8 cellular contexts compared by ENCODE assay signal in the genomic region with DNA sequence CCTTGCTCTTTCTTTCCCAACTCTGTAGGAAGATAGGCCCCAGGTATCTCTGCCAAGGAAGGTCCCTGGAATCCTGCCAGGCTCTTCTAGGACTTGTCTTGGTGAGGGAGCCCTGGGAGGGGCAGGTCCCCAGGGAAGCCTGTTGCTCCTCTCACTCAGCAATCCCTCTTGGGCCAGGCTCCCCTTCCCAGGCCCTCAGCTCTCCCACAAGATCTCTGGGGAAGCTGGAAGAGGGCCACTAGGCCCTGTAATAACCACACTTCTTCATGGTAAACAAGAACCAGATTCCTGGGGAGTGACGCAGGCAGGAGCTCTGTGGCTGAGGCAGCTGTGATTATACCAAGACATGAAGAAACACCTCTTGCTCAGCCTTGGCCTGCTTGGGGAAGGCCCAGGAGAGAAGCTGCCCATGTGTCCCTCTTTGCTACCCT. TPM values are rescaled to one million over a fixed set of nuclear protein-coding genes. Genes with fewer than 3 reads are reported as not detected.
DNase-seq lines count a peak whose midpoint lies in the region; ATAC-seq and TF ChIP-seq lines count a peak whose summit lies in the region.

No MANE protein-coding gene starts in this region.

- no peak overlapping the region for H3K4me3 ChIP-seq in HEK293 (ENCODE audit: low read depth, low read length)
- H3K4me3 ChIP-seq in iPS-15b (ENCODE audit: low read depth, low read length) = no peak overlapping the region
- H3K4me3 ChIP-seq in stomach = no peak overlapping the region

- POLR2A ChIA-PET in HEK293 (lab: Yijun Ruan, JAX) = interaction anchor here (1.5 to 2.4 kb wide), 2 partner anchors 9 to 40 kb away, joined by 7 to 9 read pairs; a partner anchor contains a TSS

- intact Hi-C loops in stomach (cut with DNase I; ENCODE audit: low total_unique reads) = no loop called here

- DNase-seq in amniotic stem cell (lab: John Stamatoyannopoulos, UW) (peak; percentile 89), stomach (peak; percentile 81), GM19238 (ENCODE audit: insufficient read length, low spot score) (no peak)
- no peak for DNase-seq in stimulated activated CD4-positive, alpha-beta T cell treated with anti-CD3 and anti-CD28 coated beads, Interleukin-4, amount 100 ng/mL, for 4 hours

- H3K9me3 ChIP-seq in HEK293 (ENCODE audit: control insufficient read depth, insufficient read depth, low read depth, low read length) (no peaks in the 10 kb centered on the region), iPS-15b (ENCODE audit: control insufficient read depth, insufficient read depth, low read length) (no peaks in the 10 kb centered on the region), stomach (no peaks in the 10 kb centered on the region)

- ATAC-seq in HG03139 (IDR thresholded peaks at IDR 0.05; ENCODE audit: unreplicated experiment) = no peak
- no peak for ATAC-seq in HG02678 (IDR thresholded peaks at IDR 0.05; ENCODE audit: unreplicated experiment)

- CTCF ChIA-PET in HEK293 (lab: Yijun Ruan, JAX) = interaction anchor here (0.6 to 6.2 kb wide), 4 partner anchors 11 to 51 kb away, joined by 3 to 70 read pairs (median 8); no protein-coding TSS in a partner anchor

- peak overlapping the region; percentile 13 for H3K9ac ChIP-seq in iPS-15b (ENCODE audit: low read depth, low read length)

- TF ChIP-seq CTCF in HEK293 (tag by site-specific recombination; IDR thresholded peaks at IDR 0.05) (no peak), stomach (IDR thresholded peaks at IDR 0.05) (no peak)

- H3K4me1 ChIP-seq in HEK293 (ENCODE audit: control insufficient read depth, insufficient read depth, low read length) = no peaks in the 10 kb centered on the region
- peaks cover 22% of the 10 kb centered on the region for H3K4me1 ChIP-seq in iPS-15b (ENCODE audit: control insufficient read depth, insufficient read depth, low read length)
- H3K4me1 ChIP-seq in stomach = peaks cover 19 to 38% (median 24%) of the 10 kb centered on the region in 4 donors

- peaks cover 15% of the 10 kb centered on the region for H3K27me3 ChIP-seq in iPS-15b (ENCODE audit: control insufficient read depth, insufficient read depth, low read length)
- no peaks in the 10 kb centered on the region for H3K27me3 ChIP-seq in stomach

- no peak for TF ChIP-seq POLR2A in stomach (IDR thresholded peaks at IDR 0.05)

- H3K27ac ChIP-seq in HEK293 (ENCODE audit: extremely low read depth, low read depth, low read length) = no peak overlapping the region
- H3K27ac ChIP-seq in stomach = peak overlapping the region; percentile 29 to 81 (median 75)

- TF ChIP-seq EP300 in stomach (IDR thresholded peaks at IDR 0.05) = no peak

- 11 to 40% (median 24%) methylated on average over 1 of the region's 1 CpG for WGBS in stomach, 5 donors

- H3K36me3 ChIP-seq in HEK293 (ENCODE audit: control insufficient read depth in 2 of 2, insufficient read depth in 1 of 2, low read length in 2 of 2) (no peaks in the 10 kb centered on the region), iPS-15b (ENCODE audit: control insufficient read depth, insufficient read depth, low read length) (no peaks in the 10 kb centered on the region), stomach (no peaks in the 10 kb centered on the region)

TF ChIP-seq in HEK293, 187 proteins besides CTCF, POLR2A, EP300 and RAD21:
- TF ChIP-seq ZIC2 (tag by site-specific recombination; IDR thresholded peaks at IDR 0.05) = peak; percentile 61
- TF ChIP-seq, protein P1, sequence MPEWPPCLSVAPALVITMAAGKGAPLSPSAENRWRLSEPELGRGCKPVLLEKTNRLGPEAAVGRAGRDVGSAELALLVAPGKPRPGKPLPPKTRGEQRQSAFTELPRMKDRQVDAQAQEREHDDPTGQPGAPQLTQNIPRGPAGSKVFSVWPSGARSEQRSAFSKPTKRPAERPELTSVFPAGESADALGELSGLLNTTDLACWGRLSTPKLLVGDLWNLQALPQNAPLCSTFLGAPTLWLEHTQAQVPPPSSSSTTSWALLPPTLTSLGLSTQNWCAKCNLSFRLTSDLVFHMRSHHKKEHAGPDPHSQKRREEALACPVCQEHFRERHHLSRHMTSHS (tag by site-specific recombination; IDR thresholded peaks at IDR 0.05) = no peak
- peak; percentile 17; the same call in 1 of the 2 replicates for TF ChIP-seq ZNF341 (tag by site-specific recombination; IDR thresholded peaks at IDR 0.05; ENCODE audit: low read depth)
- peak; percentile 32; the same call in 1 of the 2 replicates for TF ChIP-seq SCRT1 (tag by site-specific recombination; IDR thresholded peaks at IDR 0.05; ENCODE audit: borderline replicate concordance)
- TF ChIP-seq ZNF776 (tag by site-specific recombination; IDR thresholded peaks at IDR 0.05; ENCODE audit: borderline replicate concordance) = no peak
- TF ChIP-seq SCRT2 (tag by site-specific recombination; IDR thresholded peaks at IDR 0.05) = peak; percentile 89
- TF ChIP-seq ZBTB20 (tag by site-specific recombination; IDR thresholded peaks at IDR 0.05) = peak; percentile 68
- no peak for TF ChIP-seq ZNF837 (tag by site-specific recombination; IDR thresholded peaks at IDR 0.05)
- TF ChIP-seq KLF10 (tag by site-specific recombination; IDR thresholded peaks at IDR 0.05) = no peak
- no peak for TF ChIP-seq HOXC10 (CRISPR knock-in tag; IDR thresholded peaks at IDR 0.05)
- TF ChIP-seq WT1 (tag by site-specific recombination; IDR thresholded peaks at IDR 0.05) = no peak
- TF ChIP-seq ZNF501 (tag by site-specific recombination; IDR thresholded peaks at IDR 0.05) = no peak
- no peak for TF ChIP-seq ZNF223 (tag by site-specific recombination; IDR thresholded peaks at IDR 0.05)
- TF ChIP-seq, protein P2, sequence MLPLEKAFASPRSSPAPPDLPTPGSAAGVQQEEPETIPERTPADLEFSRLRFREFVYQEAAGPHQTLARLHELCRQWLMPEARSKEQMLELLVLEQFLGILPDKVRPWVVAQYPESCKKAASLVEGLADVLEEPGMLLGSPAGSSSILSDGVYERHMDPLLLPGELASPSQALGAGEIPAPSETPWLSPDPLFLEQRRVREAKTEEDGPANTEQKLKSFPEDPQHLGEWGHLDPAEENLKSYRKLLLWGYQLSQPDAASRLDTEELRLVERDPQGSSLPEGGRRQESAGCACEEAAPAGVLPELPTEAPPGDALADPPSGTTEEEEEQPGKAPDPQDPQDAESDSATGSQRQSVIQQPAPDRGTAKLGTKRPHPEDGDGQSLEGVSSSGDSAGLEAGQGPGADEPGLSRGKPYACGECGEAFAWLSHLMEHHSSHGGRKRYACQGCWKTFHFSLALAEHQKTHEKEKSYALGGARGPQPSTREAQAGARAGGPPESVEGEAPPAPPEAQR (tag by site-specific recombination; IDR thresholded peaks at IDR 0.05) = no peak
- TF ChIP-seq GLIS1 (tag by site-specific recombination; IDR thresholded peaks at IDR 0.05) = peak; percentile 72
- TF ChIP-seq ZNF266 (tag by site-specific recombination; IDR thresholded peaks at IDR 0.05; ENCODE audit: low read depth) = no peak

RNA-seq across cellular contexts. Expression of a gene that starts 9.9 kb away (rescaled TPM):
- 10 to 100 TPM; 22.6 to 78.0 (median 43.9) TPM for total RNA-seq in stomach
- 10 to 100 TPM; 30.1 to 60.8 (median 55.4) TPM for polyA plus RNA-seq in stomach

RNA-seq across cellular contexts. Expression of a gene that starts 39.4 kb away (rescaled TPM):
- total RNA-seq in stomach = 10 to 100 TPM in 1 of 5 donors, 1 to 10 TPM in 3, not detected in 1; 1.2 to 21.9 (median 4.7) TPM
- 1 to 10 TPM; 1.5 to 3.2 (median 2.1) TPM for polyA plus RNA-seq in stomach

Comparison
In these comparisons a context has a peak if more than half of its experiments do, and no peak if none do; other contexts are left out.
1. DNase-seq: peak in amniotic stem cell (single experiment) and stomach (single experiment); none in GM19238 (single experiment) and stimulated activated CD4-positive, alpha-beta T cell treated with anti-CD3 and anti-CD28 coated beads, Interleukin-4, amount 100 ng/mL, for 4 hours (0 of 2).